8 cellular contexts compared by ENCODE assay signal in genomic region chr17:1720856-1721386, GRCh38. TPM values are rescaled to one million over a fixed set of nuclear protein-coding genes. Genes with fewer than 3 reads are reported as not detected.
A peak's percentile ranks its signal among the peaks of the same experiment; 100 is the strongest.
DNase-seq lines count a peak whose midpoint lies in the region; ATAC-seq, FAIRE-seq and TF ChIP-seq lines count a peak whose summit lies in the region.

No MANE protein-coding gene starts in this region.

- H3K36me3 ChIP-seq in bronchial epithelial cell (ENCODE audit: control insufficient read depth, insufficient read depth, low read length): no peaks in the 10 kb centered on the region
- H3K36me3 ChIP-seq in lower lobe of right lung: peaks cover under 1% of the 10 kb centered on the region

- H3K27me3 ChIP-seq in bronchial epithelial cell (ENCODE audit: control insufficient read depth, insufficient read depth, low read length) (no peaks in the 10 kb centered on the region), lower lobe of right lung (ENCODE audit: low read depth) (no peaks in the 10 kb centered on the region)

- no peak overlapping the region for H3K27ac ChIP-seq in lower lobe of right lung

- DNase-seq in G401 (ENCODE audit: low spot score) (peak; percentile 77), LoVo (ENCODE audit: low spot score) (peak; percentile 65), bronchial epithelial cell (ENCODE audit: low read depth) (peak; percentile 65), lower lobe of right lung (peak; percentile 71)
- DNase-seq in stimulated activated CD8-positive, alpha-beta memory T cell treated with anti-CD3 and anti-CD28 coated beads, Interleukin-4, amount 100 ng/mL, for 4 hours (ENCODE audit: low read depth in 2 of 2, low spot score in 1 of 2): peak; percentile 35 to 49

- H3K9me3 ChIP-seq in lower lobe of right lung: no peaks in the 10 kb centered on the region

- H3K4me3 ChIP-seq in WI38 (ENCODE audit: low read depth, low read length): no peak overlapping the region
- no peak overlapping the region for H3K4me3 ChIP-seq in bronchial epithelial cell (ENCODE audit: low read depth, low read length)
- no peak overlapping the region for H3K4me3 ChIP-seq in lower lobe of right lung

- peaks cover 51% of the 10 kb centered on the region for H3K4me1 ChIP-seq in lower lobe of right lung

- TF ChIP-seq CTCF in WI38 (IDR thresholded peaks at IDR 0.05; ENCODE audit: low read depth, low read length) (peak; percentile 98), bronchial epithelial cell (IDR thresholded peaks at IDR 0.05; ENCODE audit: insufficient read depth, low read length, severe bottlenecking) (peak; percentile 92), lower lobe of right lung (IDR thresholded peaks at IDR 0.05) (peak; percentile 95)

- ATAC-seq in lower lobe of right lung (no peak), HG02840 (IDR thresholded peaks at IDR 0.05; ENCODE audit: low FRiP score, unreplicated experiment) (no peak), HG03354 (IDR thresholded peaks at IDR 0.05; ENCODE audit: poor library complexity, severe bottlenecking, unreplicated experiment) (no peak)

- no peak for FAIRE-seq in bronchial epithelial cell (lab: Jason Lieb, UNC)

- in situ Hi-C loops in G401 (cut with HindIII; ENCODE audit: low sequenced_read_pairs): no loop called here

- intact Hi-C loops in lower lobe of right lung (cut with DNase I): loop anchor here (5.0 kb wide), 1 partner anchor 61 kb away; no protein-coding TSS in a partner anchor

RNA-seq across cellular contexts. Expression of gene WDR81, which starts 3.6 kb away (rescaled TPM):
- 25.0 and 29.9 TPM in 2 replicates for total RNA-seq in G401 (2014; rRNA removed; shearing (Covaris generic))
- total RNA-seq in bronchial epithelial cell (13.8 and 21.6 TPM in 2 replicates), lower lobe of right lung (49.9 TPM)

RNA-seq across cellular contexts. Expression of gene TLCD2, which starts 10.7 kb away (rescaled TPM):
- total RNA-seq in G401 (2014; rRNA removed; shearing (Covaris generic)): 1.2 TPM in 2 replicates
- total RNA-seq in bronchial epithelial cell: 4.5 and 19.1 TPM in 2 replicates
- 13.4 TPM for total RNA-seq in lower lobe of right lung

RNA-seq across cellular contexts. Expression of gene SERPINF2, which starts 21.8 kb away (rescaled TPM):
- 2.4 and 3.0 TPM in 2 replicates for total RNA-seq in G401 (2014; rRNA removed; shearing (Covaris generic))
- 0.79 and 1.5 TPM in 2 replicates for total RNA-seq in bronchial epithelial cell
- 24.1 TPM for total RNA-seq in lower lobe of right lung

RNA-seq across cellular contexts. Expression of gene PRPF8, which starts 36.3 kb away (rescaled TPM):
- total RNA-seq in G401 (2014; rRNA removed; shearing (Covaris generic)): 157 and 202 TPM in 2 replicates
- total RNA-seq in bronchial epithelial cell: 57.7 and 71.0 TPM in 2 replicates
- 280 TPM for total RNA-seq in lower lobe of right lung

RNA-seq across cellular contexts. Expression of gene SERPINF1, which starts 40.9 kb away (rescaled TPM):
- total RNA-seq in G401 (2014; rRNA removed; shearing (Covaris generic)): 465 and 509 TPM in 2 replicates
- total RNA-seq in bronchial epithelial cell (51.3 and 112 TPM in 2 replicates), lower lobe of right lung (204 TPM)
